15 cellular contexts compared by ENCODE assay signal in the genomic region with DNA sequence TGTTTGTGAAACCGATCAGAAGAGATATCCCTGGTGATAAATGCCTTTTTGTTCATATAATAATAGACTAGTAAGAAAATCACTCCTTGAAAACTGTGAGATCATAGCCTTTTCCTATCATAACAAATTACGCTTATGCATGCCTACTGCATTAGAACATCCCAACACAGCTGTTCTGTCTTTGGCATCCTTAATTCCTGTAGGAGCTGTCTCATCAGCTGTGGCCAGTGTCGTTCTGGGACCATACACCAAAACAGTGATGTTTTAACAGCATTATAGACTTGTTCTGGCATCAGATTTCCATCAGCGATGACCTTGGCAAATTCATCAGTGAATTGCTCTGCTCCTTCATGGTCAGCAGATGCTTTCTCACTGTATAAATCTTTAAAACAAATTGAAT.
DNase-seq lines count a peak whose midpoint lies in the region; TF ChIP-seq lines count a peak whose summit lies in the region.
"Had no signal": no experiment of that assay in that cellular context is flagged by ENCODE, and none has a peak within 500 bp of the region (broad histone marks: within the 10 kb centered on the region; RNA-seq: fewer than 3 reads in every experiment).

No MANE protein-coding gene starts in this region.

- no peak overlapping the region for H4K91ac ChIP-seq in mesenchymal stem cell (ENCODE audit: low read length)

- no peak overlapping the region for H2BK5ac ChIP-seq in mesenchymal stem cell (ENCODE audit: low read depth, low read length, poor library complexity, severe bottlenecking)

- H3K4me2 ChIP-seq in mesenchymal stem cell (ENCODE audit: low read length, poor library complexity, severe bottlenecking): no peak overlapping the region

- WGBS in mesenchymal stem cell: 7% methylated on average over 3 of the region's 4 CpGs

- H2BK120ac ChIP-seq in mesenchymal stem cell (ENCODE audit: low read depth, low read length): no peak overlapping the region

- no peak overlapping the region for H2AK5ac ChIP-seq in mesenchymal stem cell (ENCODE audit: low read length, severe bottlenecking)

- no peaks in the 10 kb centered on the region for H3K9me3 ChIP-seq in mesenchymal stem cell (ENCODE audit: control insufficient read depth, low read length)

- peaks cover 8% of the 10 kb centered on the region for H3K79me1 ChIP-seq in mesenchymal stem cell (replicated peaks; ENCODE audit: low read length, poor library complexity, severe bottlenecking)

- TF ChIP-seq CTCF in choroid plexus epithelial cell (conservative IDR thresholded peaks at IDR 0.05; ENCODE audit: low read depth, low read length): no peak

- H3K27ac ChIP-seq in mesenchymal stem cell (ENCODE audit: low read length, poor library complexity, severe bottlenecking) (peak overlapping the region; percentile 87), substantia nigra (ENCODE audit: low read depth, low read length, poor library complexity, severe bottlenecking) (no peak overlapping the region)

- H3K14ac ChIP-seq in mesenchymal stem cell (ENCODE audit: low read length in 2 of 2): no peak overlapping the region

- H3K18ac ChIP-seq in mesenchymal stem cell (ENCODE audit: low read depth in 1 of 2, low read length in 2 of 2): no peak overlapping the region

- H3K36me3 ChIP-seq in mesenchymal stem cell (ENCODE audit: control insufficient read depth in 1 of 2, insufficient read depth in 2 of 2, low read depth in 1 of 2, low read length in 2 of 2): no peaks in the 10 kb centered on the region

- H2BK15ac ChIP-seq in mesenchymal stem cell (ENCODE audit: low read depth, poor library complexity, severe bottlenecking): no peak overlapping the region

- no peak overlapping the region for H2AFZ ChIP-seq in mesenchymal stem cell (ENCODE audit: low read depth, low read length)

- peak overlapping the region; percentile 45 for H3K9ac ChIP-seq in mesenchymal stem cell (ENCODE audit: low read length)

- no peak overlapping the region for H3K4ac ChIP-seq in mesenchymal stem cell (ENCODE audit: low read depth in 1 of 2, low read length in 2 of 2)

- DNase-seq in AG20443 (ENCODE audit: low spot score): peak; percentile 76
- DNase-seq in M059J (ENCODE audit: low read depth): peak; percentile 67
- peak; percentile 83 for DNase-seq in choroid plexus epithelial cell (ENCODE audit: low read depth)
- DNase-seq in mesenchymal stem cell: peak; percentile 88
- no peak for DNase-seq in stimulated activated CD4-positive, alpha-beta T cell treated with anti-CD3 and anti-CD28 coated beads, Interleukin-4, amount 100 ng/mL, for 1 hour
- no peak for DNase-seq in substantia nigra (lab: John Stamatoyannopoulos, UW)
- no peak for DNase-seq in HuH-7.5 (ENCODE audit: low spot score)
- DNase-seq in DMS 273 (lab: John Stamatoyannopoulos, UW; ENCODE audit: unreplicated experiment): no peak
- DNase-seq: CD4-positive, alpha-beta memory T cell; NCI-H1048; NCI-H510A; posterior cingulate gyrus; stimulated activated CD4-positive, alpha-beta T cell treated with anti-CD3 and anti-CD28 coated beads, Interleukin-4, amount 100 ng/mL, for 4 hours; stimulated activated naive CD8-positive, alpha-beta T cell treated with anti-CD3 and anti-CD28 coated beads, Interleukin-15, amount 100 ng/mL, for 72 hours had no signal

- H2BK12ac ChIP-seq in mesenchymal stem cell (ENCODE audit: low read length in 2 of 2): no peak overlapping the region

- H4K8ac ChIP-seq in mesenchymal stem cell (ENCODE audit: low read length): no peak overlapping the region

- peaks cover 4% of the 10 kb centered on the region for H3K4me1 ChIP-seq in mesenchymal stem cell (ENCODE audit: control insufficient read depth, insufficient read depth, low read depth, low read length)

- no peak overlapping the region for H3K23ac ChIP-seq in mesenchymal stem cell (ENCODE audit: low read length in 2 of 2)

- no peaks in the 10 kb centered on the region for H3K27me3 ChIP-seq in mesenchymal stem cell (ENCODE audit: control insufficient read depth in 1 of 2, insufficient read depth in 1 of 2, low read length in 2 of 2)

- H3K4me3 ChIP-seq in choroid plexus epithelial cell (ENCODE audit: low read depth, low read length): no peak overlapping the region
- H3K4me3 ChIP-seq in mesenchymal stem cell (ENCODE audit: insufficient read depth in 1 of 2, low read depth in 1 of 2, low read length in 2 of 2): no peak overlapping the region
- H3K4me3 ChIP-seq: lung had no signal

Comparison
In these comparisons a context has a peak if more than half of its experiments do, and no peak if none do; other contexts are left out.
1. DNase-seq: peak in AG20443 (single experiment), M059J (single experiment), choroid plexus epithelial cell (single experiment) and mesenchymal stem cell (single experiment); none in stimulated activated CD4-positive, alpha-beta T cell treated with anti-CD3 and anti-CD28 coated beads, Interleukin-4, amount 100 ng/mL, for 1 hour (single experiment), substantia nigra (0 of 49), HuH-7.5 (single experiment) and DMS 273 (single experiment).